ENCODE assay signal across 8 cellular contexts in the genomic region with DNA sequence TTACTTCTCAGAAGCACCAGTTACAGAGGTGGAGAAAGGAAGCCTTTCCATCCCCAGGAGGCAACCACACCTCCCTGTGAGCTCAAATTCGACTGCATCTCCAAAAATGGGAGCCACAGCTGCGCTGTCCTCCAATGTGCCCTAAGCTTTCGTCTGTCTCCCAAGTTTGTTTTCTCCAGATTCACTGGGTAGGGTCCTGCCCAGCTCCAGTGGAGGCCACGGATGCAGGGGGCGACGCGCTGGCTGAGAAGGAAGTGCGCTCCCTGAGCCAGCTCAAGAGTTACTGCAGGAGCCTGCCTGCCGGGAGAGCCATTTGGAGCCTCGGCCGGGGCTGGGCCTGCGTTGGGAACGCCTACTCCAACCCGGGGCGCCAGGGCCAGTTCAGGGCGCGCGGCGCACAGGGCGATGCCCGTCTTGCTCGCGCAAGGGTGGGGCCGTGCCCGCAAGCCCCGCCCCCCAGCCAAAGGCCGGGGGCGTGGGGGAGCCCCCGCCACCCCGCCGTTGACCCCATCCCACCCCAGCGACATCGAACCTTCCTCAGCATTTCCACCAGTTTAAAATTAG. TPM values are rescaled to one million over a fixed set of nuclear protein-coding genes. Genes with fewer than 3 reads are reported as not detected.
DNase-seq lines count a peak whose midpoint lies in the region; ATAC-seq and TF ChIP-seq lines count a peak whose summit lies in the region.

No MANE protein-coding gene starts in this region.

- ATAC-seq in GM21390 (IDR thresholded peaks at IDR 0.05; ENCODE audit: unreplicated experiment) (peak; percentile 88), gastroesophageal sphincter (peak; percentile 98)

- peak overlapping the region; percentile 57 to 75 for H3K4me3 ChIP-seq in gastroesophageal sphincter

- CTCF ChIA-PET in activated naive CD4-positive, alpha-beta T cell treated with anti-CD3 and anti-CD28 coated beads for 36 hours (lab: Charles Lee): interaction anchor here (0.5 to 4.2 kb wide), 6 partner anchors 11 to 265 kb away, joined by 4 to 28 read pairs (median 6); no protein-coding TSS in a partner anchor

- TF ChIP-seq EP300 in gastroesophageal sphincter (IDR thresholded peaks at IDR 0.05): no peak

- H3K4me1 ChIP-seq in gastroesophageal sphincter: peaks cover 12 to 79% (median 14%) of the 10 kb centered on the region in 3 donors

- no peaks in the 10 kb centered on the region for H3K9me3 Mint-ChIP-seq in activated naive CD4-positive, alpha-beta T cell treated with anti-CD3 and anti-CD28 coated beads for 36 hours

- peak; percentile 67 to 72 for TF ChIP-seq POLR2A in gastroesophageal sphincter (IDR thresholded peaks at IDR 0.05)

- peak overlapping the region; percentile 83 to 90 (median 87) for H3K27ac ChIP-seq in gastroesophageal sphincter
- H3K27ac ChIP-seq in substantia nigra (ENCODE audit: low read depth, low read length, poor library complexity, severe bottlenecking): peak overlapping the region; percentile 60

- H3K36me3 Mint-ChIP-seq in activated naive CD4-positive, alpha-beta T cell treated with anti-CD3 and anti-CD28 coated beads for 36 hours (ENCODE audit: low read depth): peaks cover 7% of the 10 kb centered on the region

- H3K36me3 ChIP-seq in gastroesophageal sphincter: peaks cover 0 to 11% of the 10 kb centered on the region in 2 donors

- no peaks in the 10 kb centered on the region for H3K27me3 ChIP-seq in gastroesophageal sphincter

- no peaks in the 10 kb centered on the region for H3K9me3 ChIP-seq in gastroesophageal sphincter

- 0% methylated on average over 1 of the region's 33 CpGs; no CpG with 5 or more reads in 1 of the 2 donors for WGBS in gastroesophageal sphincter (ENCODE audit: low coverage in 1 of 2), 2 donors

- DNase-seq in D341Med (ENCODE audit: low spot score) (peak; percentile 92), HT1080 (ENCODE audit: low read depth) (peak; percentile 87), SHP77 (lab: John Stamatoyannopoulos, UW) (peak; percentile 81 to 90), nucleus accumbens (lab: John Stamatoyannopoulos, UW) (peak in 54 of 56 donors; percentile 24 to 90 (median 70)), substantia nigra (lab: John Stamatoyannopoulos, UW) (peak; percentile 25 to 94 (median 76))
- DNase-seq in activated naive CD4-positive, alpha-beta T cell treated with anti-CD3 and anti-CD28 coated beads for 36 hours: peak; percentile 88

- peak overlapping the region; percentile 100 for H3K27ac Mint-ChIP-seq in activated naive CD4-positive, alpha-beta T cell treated with anti-CD3 and anti-CD28 coated beads for 36 hours

- H3K27me3 Mint-ChIP-seq in activated naive CD4-positive, alpha-beta T cell treated with anti-CD3 and anti-CD28 coated beads for 36 hours (ENCODE audit: low read depth): no peaks in the 10 kb centered on the region

- intact Hi-C loops in activated naive CD4-positive, alpha-beta T cell treated with anti-CD3 and anti-CD28 coated beads for 36 hours (cut with micrococcal nuclease): loop anchor here (1.0 to 10.0 kb wide), 9 partner anchors 20 to 1969 kb away; a partner anchor contains a TSS

- TF ChIP-seq CTCF in gastroesophageal sphincter (IDR thresholded peaks at IDR 0.05): no peak

- peaks cover 65% of the 10 kb centered on the region for H3K4me1 Mint-ChIP-seq in activated naive CD4-positive, alpha-beta T cell treated with anti-CD3 and anti-CD28 coated beads for 36 hours (ENCODE audit: low read depth)

- peak overlapping the region; percentile 99 for H3K4me3 Mint-ChIP-seq in activated naive CD4-positive, alpha-beta T cell treated with anti-CD3 and anti-CD28 coated beads for 36 hours

RNA-seq across cellular contexts. Expression of a gene that starts 19.5 kb away (rescaled TPM):
- total RNA-seq in HT1080 (2014; rRNA removed; shearing (Covaris generic)): 15.5 and 16.3 TPM in 2 replicates
- 19.1 and 19.6 TPM in 2 replicates for polyA plus RNA-seq in HT1080 (2015; cell fraction: cytosol; rRNA removed)
- polyA plus RNA-seq in HT1080 (2015; cell fraction: nucleus; rRNA removed): 12.1 and 13.2 TPM in 2 replicates
- total RNA-seq in activated naive CD4-positive, alpha-beta T cell treated with anti-CD3 and anti-CD28 coated beads for 36 hours: 10 to 100 TPM; 13.7 to 14.6 TPM
- 10 to 100 TPM; 27.2 to 31.8 (median 30.9) TPM for total RNA-seq in gastroesophageal sphincter

Comparison
In these comparisons a context has a peak if more than half of its experiments do, and no peak if none do; other contexts are left out.
1. Peak in every context shown above with its lines: DNase-seq, ATAC-seq, H3K4me3 ChIP-seq and H3K27ac ChIP-seq.